ENCODE assay signal across 12 cellular contexts in the genomic region with DNA sequence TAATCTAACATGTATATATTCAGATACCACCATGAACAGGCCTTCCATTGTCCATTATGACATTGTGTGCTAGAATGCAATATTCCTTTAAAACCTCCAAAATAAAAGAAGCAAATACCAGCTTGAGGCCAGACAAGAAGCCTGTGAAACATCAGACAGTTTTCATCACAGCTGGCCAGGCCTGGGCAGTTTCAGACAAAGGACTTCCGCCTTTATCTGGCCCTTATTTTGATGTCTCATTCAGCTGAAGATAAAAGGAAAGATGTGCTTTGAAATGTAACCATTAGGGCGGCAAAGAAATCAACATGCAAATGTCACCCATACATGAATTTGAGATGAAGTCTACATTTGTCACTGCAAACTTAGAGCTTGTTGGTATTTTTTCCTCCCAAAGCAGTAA.
DNase-seq lines count a peak whose midpoint lies in the region; ATAC-seq and TF ChIP-seq lines count a peak whose summit lies in the region.
"Had no signal": no experiment of that assay in that cellular context is flagged by ENCODE, and none has a peak within 500 bp of the region (broad histone marks: within the 10 kb centered on the region; RNA-seq: fewer than 3 reads in every experiment).

No MANE protein-coding gene starts in this region.

- H3K9me3 Mint-ChIP-seq in neural crest cell, result peaks cover 11% of the 10 kb centered on the region

- peaks cover 20% of the 10 kb centered on the region for H3K36me3 Mint-ChIP-seq in neural crest cell (ENCODE audit: low read depth)

- TF ChIP-seq CTCF in fibroblast of mammary gland (conservative IDR thresholded peaks at IDR 0.05; ENCODE audit: control insufficient read depth, insufficient read depth, low read depth, low read length) (no peak), neural crest cell (conservative IDR thresholded peaks at IDR 0.05) (no peak)

- peak overlapping the region; percentile 32 for H3K4me3 Mint-ChIP-seq in neural crest cell
- H3K4me3 Mint-ChIP-seq: activated CD4-positive, alpha-beta T cell treated with anti-CD3 and anti-CD28 coated beads, Interleukin-2, amount 10 ng/mL, durations not matched to agents 7 days and 5 days had no signal

- DNase-seq in ELR (ENCODE audit: low read depth) (peak; percentile 13), NCI-H526 treated with DMSO at 0.1 percent for 48 hours (lab: John Stamatoyannopoulos, UW) (peak; percentile 26), fibroblast of mammary gland (ENCODE audit: low read depth) (peak; percentile 25), neural crest cell (ENCODE audit: low read depth, low spot score) (peak; percentile 18), DMS114 treated with DMSO at 0.1 percent for 48 hours (lab: John Stamatoyannopoulos, UW; ENCODE audit: unreplicated experiment) (no peak), NOMO-1 treated with dmso at 0.1 percent for 144 hours (lab: John Stamatoyannopoulos, UW; ENCODE audit: unreplicated experiment) (no peak)
- DNase-seq: activated CD4-positive, alpha-beta T cell treated with anti-CD3 and anti-CD28 coated beads, Interleukin-2, amount 10 ng/mL, durations not matched to agents 7 days and 5 days; dermis blood vessel endothelial cell; head of caudate nucleus; spleen had no signal

- H3K4me3 ChIP-seq in fibroblast of mammary gland (ENCODE audit: control insufficient read depth, low read depth, low read length), result no peak overlapping the region
- H3K4me3 ChIP-seq: spleen had no signal

- ATAC-seq in HG02885 (IDR thresholded peaks at IDR 0.05; ENCODE audit: poor library complexity, unreplicated experiment), result no peak
- ATAC-seq in GM21529 (IDR thresholded peaks at IDR 0.05; ENCODE audit: unreplicated experiment), result no peak

- H3K4me1 Mint-ChIP-seq in neural crest cell, result peaks cover 30% of the 10 kb centered on the region
- H3K4me1 Mint-ChIP-seq: activated CD4-positive, alpha-beta T cell treated with anti-CD3 and anti-CD28 coated beads, Interleukin-2, amount 10 ng/mL, durations not matched to agents 7 days and 5 days had no signal

- H3K27me3 Mint-ChIP-seq in neural crest cell (ENCODE audit: low read depth), result no peaks in the 10 kb centered on the region
- H3K27me3 Mint-ChIP-seq: activated CD4-positive, alpha-beta T cell treated with anti-CD3 and anti-CD28 coated beads, Interleukin-2, amount 10 ng/mL, durations not matched to agents 7 days and 5 days had no signal

- peak overlapping the region; percentile 70 for H3K27ac Mint-ChIP-seq in neural crest cell (ENCODE audit: unreplicated experiment)
- H3K27ac Mint-ChIP-seq: activated CD4-positive, alpha-beta T cell treated with anti-CD3 and anti-CD28 coated beads, Interleukin-2, amount 10 ng/mL, durations not matched to agents 7 days and 5 days had no signal

Comparison
In these comparisons a context has a peak if more than half of its experiments do, and no peak if none do; other contexts are left out.
1. DNase-seq: peak in ELR (single experiment), NCI-H526 treated with DMSO at 0.1 percent for 48 hours (single experiment), fibroblast of mammary gland (single experiment) and neural crest cell (single experiment); none in DMS114 treated with DMSO at 0.1 percent for 48 hours (single experiment) and NOMO-1 treated with dmso at 0.1 percent for 144 hours (single experiment).